In the genomic region with DNA sequence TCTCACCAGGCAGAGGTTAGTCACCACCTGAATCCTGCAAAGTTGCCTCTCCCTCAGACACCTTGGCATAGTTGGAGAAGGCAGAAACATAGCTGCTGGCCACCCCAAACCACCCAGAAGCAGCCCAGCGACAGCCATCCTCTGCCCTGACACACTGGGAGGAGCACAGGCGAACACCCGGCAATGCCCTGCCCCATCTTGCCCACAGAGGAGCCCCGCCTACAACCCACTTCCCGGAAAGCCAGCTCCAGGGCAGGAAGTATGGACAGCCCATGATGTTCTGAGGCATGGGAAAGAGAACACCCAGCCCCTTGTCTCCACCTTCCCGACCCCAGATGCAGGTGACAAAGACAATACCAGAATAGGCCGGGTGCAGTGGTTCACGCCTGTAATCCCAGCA, we compare ENCODE assay signal across 17 cellular contexts. TPM values are rescaled to one million over a fixed set of nuclear protein-coding genes. Genes with fewer than 3 reads are reported as not detected.
A peak's percentile ranks its signal among the peaks of the same experiment; 100 is the strongest.
DNase-seq lines count a peak whose midpoint lies in the region; ATAC-seq and TF ChIP-seq lines count a peak whose summit lies in the region.
"Had no signal": no experiment of that assay in that cellular context is flagged by ENCODE, and none has a peak within 500 bp of the region (broad histone marks: within the 10 kb centered on the region; RNA-seq: fewer than 3 reads in every experiment).

No MANE protein-coding gene starts in this region.

- DNase-seq in CD4-positive, alpha-beta memory T cell: peak in 1 of 5 donors; percentile 18
- peak; percentile 57 for DNase-seq in activated CD4-positive, alpha-beta memory T cell treated with anti-CD3 and anti-CD28 coated beads for 36 hours
- DNase-seq in effector memory CD8-positive, alpha-beta T cell: no peak
- no peak for DNase-seq in brain microvascular endothelial cell
- DNase-seq: endodermal cell; NCI-H1417; NCI-H2171 treated with DMSO at 0.1 percent for 48 hours; NCI-H526 treated with DMSO at 0.1 percent for 48 hours; nucleus accumbens; SHP77; stimulated activated CD4-positive, alpha-beta T cell treated with anti-CD3 and anti-CD28 coated beads, Interleukin-15, amount 100 ng/mL, for 24 hours; stimulated activated naive B cell treated with anti-CD40 and anti-IgM and Interleukin-4, amounts not matched to agents 10 μg/mL and 1 μg/mL and 100 μg/mL, for 72 hours; WERI-Rb-1 had no signal

- no peak overlapping the region for H3K4me3 ChIP-seq in BLaER1 treated with 17β-estradiol and CSF1 and Interleukin-3, amounts not matched to agents 10 nM and 100 nM
- H3K4me3 ChIP-seq in CD4-positive, alpha-beta memory T cell (ENCODE audit: low read length in 2 of 2): peak overlapping the region in 1 of 2 donors; percentile 26
- no peak overlapping the region for H3K4me3 ChIP-seq in brain microvascular endothelial cell (ENCODE audit: low read depth, low read length)
- H3K4me3 ChIP-seq: tibial nerve had no signal

- CTCF ChIA-PET in CD4-positive, alpha-beta memory T cell (lab: Charles Lee; ENCODE audit: partially characterized antibody): interaction anchor here (0.8 to 4.0 kb wide), 5 partner anchors 9 to 115 kb away, joined by 4 to 25 read pairs (median 7); no protein-coding TSS in a partner anchor
- CTCF ChIA-PET in activated CD4-positive, alpha-beta memory T cell treated with anti-CD3 and anti-CD28 coated beads for 36 hours (lab: Charles Lee): interaction anchor here (1.3 to 2.0 kb wide), 2 partner anchors 80 to 116 kb away, joined by 5 to 6 read pairs; no protein-coding TSS in a partner anchor

- in situ Hi-C loops in brain microvascular endothelial cell (cut with HindIII; ENCODE audit: low pct_ligation_motif_present, low sequenced_read_pairs): no loop called here

- H3K27ac ChIP-seq in BLaER1 treated with 17β-estradiol and CSF1 and Interleukin-3, amounts not matched to agents 10 nM and 100 nM: no peak overlapping the region
- H3K27ac ChIP-seq in CD4-positive, alpha-beta memory T cell (ENCODE audit: low read depth, low read length): peak overlapping the region; percentile 6
- H3K27ac ChIP-seq in brain microvascular endothelial cell: no peak overlapping the region
- H3K27ac ChIP-seq: tibial nerve, WERI-Rb-1 had no signal

- peak overlapping the region in 1 of 11 experiments; percentile 7; a peak in 3 of 22 replicates for H3K9ac ChIP-seq in BLaER1 treated with 17β-estradiol and CSF1 and Interleukin-3, amounts not matched to agents 10 nM and 100 nM

- peak overlapping the region; percentile 41 to 83 (median 76) for H3K4me3 Mint-ChIP-seq in CD4-positive, alpha-beta memory T cell
- no peak overlapping the region for H3K4me3 Mint-ChIP-seq in activated CD4-positive, alpha-beta memory T cell treated with anti-CD3 and anti-CD28 coated beads for 36 hours
- peak overlapping the region; percentile 48 to 56 for H3K4me3 Mint-ChIP-seq in effector memory CD8-positive, alpha-beta T cell
- H3K4me3 Mint-ChIP-seq: endodermal cell; stimulated activated naive B cell treated with anti-CD40 and anti-IgM and Interleukin-4, amounts not matched to agents 10 μg/mL and 1 μg/mL and 100 μg/mL, for 72 hours had no signal

- H3K4me1 Mint-ChIP-seq in CD4-positive, alpha-beta memory T cell: peaks cover 50 to 81% (median 69%) of the 10 kb centered on the region in 4 donors
- H3K4me1 Mint-ChIP-seq in activated CD4-positive, alpha-beta memory T cell treated with anti-CD3 and anti-CD28 coated beads for 36 hours (ENCODE audit: low read depth): peaks cover 59% of the 10 kb centered on the region
- H3K4me1 Mint-ChIP-seq in effector memory CD8-positive, alpha-beta T cell (ENCODE audit: low read depth in 2 of 2): peaks cover 29 to 36% of the 10 kb centered on the region in 2 donors
- H3K4me1 Mint-ChIP-seq: endodermal cell had no signal

- peak; percentile 28 for ATAC-seq in effector memory CD8-positive, alpha-beta T cell (replicated peaks)
- ATAC-seq in SK-N-SH treated with all-trans-retinoic acid at 6 μM for 48 hours: no peak
- ATAC-seq in HG02610 (IDR thresholded peaks at IDR 0.05; ENCODE audit: unreplicated experiment): no peak
- ATAC-seq: stimulated activated naive B cell treated with anti-CD40 and anti-IgM and Interleukin-4, amounts not matched to agents 10 μg/mL and 1 μg/mL and 100 μg/mL, for 72 hours had no signal

- POLR2A ChIA-PET in CD4-positive, alpha-beta memory T cell (lab: Charles Lee; ENCODE audit: partially characterized antibody): interaction anchor here (0.8 to 2.1 kb wide), 5 partner anchors 34 to 77 kb away, joined by 3 to 5 read pairs (median 4); partner anchors contain the start of genes ATRIP, CCDC51 and TMA7
- POLR2A ChIA-PET in activated CD4-positive, alpha-beta memory T cell treated with anti-CD3 and anti-CD28 coated beads for 36 hours (lab: Charles Lee): interaction anchor here (0.6 to 1.3 kb wide), 2 partner anchors 44 to 61 kb away, joined by 3 to 5 read pairs; no protein-coding TSS in a partner anchor

- peak overlapping the region in 6 of 7 donors; percentile 20 to 88 (median 73) for H3K27ac Mint-ChIP-seq in CD4-positive, alpha-beta memory T cell
- H3K27ac Mint-ChIP-seq in activated CD4-positive, alpha-beta memory T cell treated with anti-CD3 and anti-CD28 coated beads for 36 hours: peak overlapping the region; percentile 54
- peak overlapping the region in 1 of 2 donors; percentile 85 for H3K27ac Mint-ChIP-seq in effector memory CD8-positive, alpha-beta T cell
- H3K27ac Mint-ChIP-seq: endodermal cell; stimulated activated naive B cell treated with anti-CD40 and anti-IgM and Interleukin-4, amounts not matched to agents 10 μg/mL and 1 μg/mL and 100 μg/mL, for 72 hours had no signal

- H3K9me3 Mint-ChIP-seq in CD4-positive, alpha-beta memory T cell: no peaks in the 10 kb centered on the region
- H3K9me3 Mint-ChIP-seq in activated CD4-positive, alpha-beta memory T cell treated with anti-CD3 and anti-CD28 coated beads for 36 hours: no peaks in the 10 kb centered on the region
- no peaks in the 10 kb centered on the region for H3K9me3 Mint-ChIP-seq in effector memory CD8-positive, alpha-beta T cell
- H3K9me3 Mint-ChIP-seq: endodermal cell; stimulated activated naive B cell treated with anti-CD40 and anti-IgM and Interleukin-4, amounts not matched to agents 10 μg/mL and 1 μg/mL and 100 μg/mL, for 72 hours had no signal

- no peak for TF ChIP-seq CTCF in brain microvascular endothelial cell (IDR thresholded peaks at IDR 0.05; ENCODE audit: low read depth, low read length, missing control alignments)

- H3K27me3 Mint-ChIP-seq in CD4-positive, alpha-beta memory T cell: no peaks in the 10 kb centered on the region
- no peaks in the 10 kb centered on the region for H3K27me3 Mint-ChIP-seq in activated CD4-positive, alpha-beta memory T cell treated with anti-CD3 and anti-CD28 coated beads for 36 hours
- no peaks in the 10 kb centered on the region for H3K27me3 Mint-ChIP-seq in effector memory CD8-positive, alpha-beta T cell

- H3K36me3 ChIP-seq in BLaER1 treated with 17β-estradiol and CSF1 and Interleukin-3, amounts not matched to agents 10 nM and 100 nM: peaks cover 0 to 52% (median 35%) of the 10 kb centered on the region in 11 experiments; a peak in 15 of 22 replicates
- no peaks in the 10 kb centered on the region for H3K36me3 ChIP-seq in CD4-positive, alpha-beta memory T cell (ENCODE audit: insufficient read depth, low read length)
- no peaks in the 10 kb centered on the region for H3K36me3 ChIP-seq in brain microvascular endothelial cell (replicated peaks)
- H3K36me3 ChIP-seq: WERI-Rb-1 had no signal

- no peaks in the 10 kb centered on the region for H3K27me3 ChIP-seq in BLaER1 treated with 17β-estradiol and CSF1 and Interleukin-3, amounts not matched to agents 10 nM and 100 nM
- no peaks in the 10 kb centered on the region for H3K27me3 ChIP-seq in CD4-positive, alpha-beta memory T cell (ENCODE audit: insufficient read depth, low read length)
- no peaks in the 10 kb centered on the region for H3K27me3 ChIP-seq in brain microvascular endothelial cell (replicated peaks)
- H3K27me3 ChIP-seq: tibial nerve had no signal

- H3K9me3 ChIP-seq in BLaER1 treated with 17β-estradiol and CSF1 and Interleukin-3, amounts not matched to agents 10 nM and 100 nM (replicated peaks in 1 of 11): no peaks in the 10 kb centered on the region
- H3K9me3 ChIP-seq in CD4-positive, alpha-beta memory T cell (ENCODE audit: control insufficient read depth in 1 of 2, low read length in 2 of 2): no peaks in the 10 kb centered on the region
- H3K9me3 ChIP-seq: tibial nerve had no signal

- H3K4me2 ChIP-seq in BLaER1 treated with 17β-estradiol and CSF1 and Interleukin-3, amounts not matched to agents 10 nM and 100 nM: peak overlapping the region; percentile 1 to 64 (median 28); a peak in 14 of 22 replicates

- intact Hi-C loops in CD4-positive, alpha-beta memory T cell (cut with micrococcal nuclease): no loop called here
- intact Hi-C loops in activated CD4-positive, alpha-beta memory T cell treated with anti-CD3 and anti-CD28 coated beads for 36 hours (cut with micrococcal nuclease): no loop called here

- H3K36me3 Mint-ChIP-seq in CD4-positive, alpha-beta memory T cell: no peaks in the 10 kb centered on the region
- H3K36me3 Mint-ChIP-seq in activated CD4-positive, alpha-beta memory T cell treated with anti-CD3 and anti-CD28 coated beads for 36 hours: no peaks in the 10 kb centered on the region
- no peaks in the 10 kb centered on the region for H3K36me3 Mint-ChIP-seq in effector memory CD8-positive, alpha-beta T cell (ENCODE audit: insufficient read depth)
- H3K36me3 Mint-ChIP-seq: stimulated activated naive B cell treated with anti-CD40 and anti-IgM and Interleukin-4, amounts not matched to agents 10 μg/mL and 1 μg/mL and 100 μg/mL, for 72 hours had no signal

- H3K4me1 ChIP-seq in BLaER1 treated with 17β-estradiol and CSF1 and Interleukin-3, amounts not matched to agents 10 nM and 100 nM: peaks cover 38 to 68% (median 60%) of the 10 kb centered on the region in 10 experiments
- peaks cover 80% of the 10 kb centered on the region for H3K4me1 ChIP-seq in CD4-positive, alpha-beta memory T cell (ENCODE audit: insufficient read depth, low read length)
- H3K4me1 ChIP-seq: tibial nerve had no signal

- peaks cover 0 to 9% (median 0%) of the 10 kb centered on the region in 11 experiments; a peak in 3 of 22 replicates for H4K20me1 ChIP-seq in BLaER1 treated with 17β-estradiol and CSF1 and Interleukin-3, amounts not matched to agents 10 nM and 100 nM

RNA-seq across cellular contexts. Expression of gene SHISA5, which starts 12.6 kb away (rescaled TPM):
- total RNA-seq in CD4-positive, alpha-beta memory T cell: 100 to 1,000 TPM; 218 TPM
- polyA plus RNA-seq in CD4-positive, alpha-beta memory T cell: 100 to 1,000 TPM; 434 to 470 TPM
- 10 to 100 TPM; 88.9 to 93.1 TPM for total RNA-seq in activated CD4-positive, alpha-beta memory T cell treated with anti-CD3 and anti-CD28 coated beads for 36 hours

RNA-seq across cellular contexts. Expression of gene PFKFB4, which starts 40.0 kb away (rescaled TPM):
- 1 to 10 TPM; 2.6 to 2.7 TPM for total RNA-seq in CD4-positive, alpha-beta memory T cell
- polyA plus RNA-seq in CD4-positive, alpha-beta memory T cell: 1 to 10 TPM; 2.5 TPM
- 10 to 100 TPM; 19.4 to 22.4 TPM for total RNA-seq in activated CD4-positive, alpha-beta memory T cell treated with anti-CD3 and anti-CD28 coated beads for 36 hours

RNA-seq across cellular contexts. Expression of gene UCN2, which starts 47.0 kb away (rescaled TPM):
- not detected for total RNA-seq in CD4-positive, alpha-beta memory T cell
- not detected for polyA plus RNA-seq in CD4-positive, alpha-beta memory T cell
- total RNA-seq in activated CD4-positive, alpha-beta memory T cell treated with anti-CD3 and anti-CD28 coated beads for 36 hours: not detected
- total RNA-seq: endodermal cell had no signal

Comparison
In these comparisons a context has a peak if more than half of its experiments do, and no peak if none do; other contexts are left out.
1. RNA of gene PFKFB4, which starts 40.0 kb away (total RNA-seq): 19.4 to 22.4 TPM in activated CD4-positive, alpha-beta memory T cell treated with anti-CD3 and anti-CD28 coated beads for 36 hours; 2.6 to 2.7 TPM in CD4-positive, alpha-beta memory T cell; every median in the first group is over 4 times any median in the second.